In genomic region chr22:26672590-26673468, GRCh38 we compare ENCODE assay signal across 8 cellular contexts. TPM values are rescaled to one million over a fixed set of nuclear protein-coding genes. Genes with fewer than 3 reads are reported as not detected.
DNase-seq lines count a peak whose midpoint lies in the region; ATAC-seq, FAIRE-seq and TF ChIP-seq lines count a peak whose summit lies in the region.

No MANE protein-coding gene starts in this region.

- H3K4me1 ChIP-seq in right atrium auricular region: peaks cover 0 to 26% of the 10 kb centered on the region in 2 donors
- peaks cover 17% of the 10 kb centered on the region for H3K4me1 ChIP-seq in psoas muscle

- H3K4me3 Mint-ChIP-seq in T-helper 1 cell treated with Interleukin-12 subunit alpha and Interleukin-12 subunit beta and Interleukin-4 antibody, amounts not matched to agents 30 μg/mL and 1 μg/mL, for 36 hours: peak overlapping the region; percentile 97

- TF ChIP-seq POLR2A in GM12891 (IDR thresholded peaks at IDR 0.05; ENCODE audit: low read depth, low read length): peak; percentile 77

- peak; percentile 68 for ATAC-seq in HG02763 (IDR thresholded peaks at IDR 0.05; ENCODE audit: unreplicated experiment)
- ATAC-seq in psoas muscle: peak; percentile 94 to 96 (median 95)

- 0 to 1% (median 1%) methylated on average over 36 of the region's 36 CpGs for WGBS in psoas muscle, 3 donors

- peak overlapping the region; percentile 97 to 98 for H3K27ac ChIP-seq in right atrium auricular region
- H3K27ac ChIP-seq in psoas muscle: peak overlapping the region; percentile 99

- H3K9me3 ChIP-seq in right atrium auricular region (no peaks in the 10 kb centered on the region), psoas muscle (no peaks in the 10 kb centered on the region)

- peaks cover 76% of the 10 kb centered on the region for H3K4me1 Mint-ChIP-seq in T-helper 1 cell treated with Interleukin-12 subunit alpha and Interleukin-12 subunit beta and Interleukin-4 antibody, amounts not matched to agents 30 μg/mL and 1 μg/mL, for 36 hours (ENCODE audit: low read depth)

- peak overlapping the region; percentile 86 to 95 for H3K4me3 ChIP-seq in right atrium auricular region
- peak overlapping the region; percentile 95 for H3K4me3 ChIP-seq in psoas muscle

- TF ChIP-seq CTCF in right atrium auricular region (IDR thresholded peaks at IDR 0.05): peak; percentile 34 to 74
- TF ChIP-seq CTCF in psoas muscle (IDR thresholded peaks at IDR 0.05): peak; percentile 47

- DNase-seq in GM12891 (ENCODE audit: insufficient read length, low spot score): peak; percentile 66
- peak; percentile 95 for DNase-seq in NCI-H146 (lab: John Stamatoyannopoulos, UW)
- peak; percentile 56 to 96 (median 86) for DNase-seq in amygdala (lab: John Stamatoyannopoulos, UW)
- DNase-seq in right atrium auricular region (ENCODE audit: low spot score): peak; percentile 96
- peak; percentile 92 to 95 for DNase-seq in psoas muscle
- DNase-seq in urothelium cell line (ENCODE audit: low spot score): peak; percentile 99

- H3K36me3 Mint-ChIP-seq in T-helper 1 cell treated with Interleukin-12 subunit alpha and Interleukin-12 subunit beta and Interleukin-4 antibody, amounts not matched to agents 30 μg/mL and 1 μg/mL, for 36 hours (ENCODE audit: low read depth): peaks cover 54% of the 10 kb centered on the region

- H3K9me3 Mint-ChIP-seq in T-helper 1 cell treated with Interleukin-12 subunit alpha and Interleukin-12 subunit beta and Interleukin-4 antibody, amounts not matched to agents 30 μg/mL and 1 μg/mL, for 36 hours: no peaks in the 10 kb centered on the region

- FAIRE-seq in GM12891 (lab: Jason Lieb, UNC) (peak; percentile 99), urothelium cell line (lab: Jason Lieb, UNC) (peak; percentile 100)

- H3K36me3 ChIP-seq in right atrium auricular region: no peaks in the 10 kb centered on the region
- H3K36me3 ChIP-seq in psoas muscle (ENCODE audit: insufficient read depth in 1 of 2, low read depth in 1 of 2): no peaks in the 10 kb centered on the region

- H3K27ac Mint-ChIP-seq in T-helper 1 cell treated with Interleukin-12 subunit alpha and Interleukin-12 subunit beta and Interleukin-4 antibody, amounts not matched to agents 30 μg/mL and 1 μg/mL, for 36 hours: peak overlapping the region; percentile 100

- H3K27me3 ChIP-seq in right atrium auricular region (no peaks in the 10 kb centered on the region), psoas muscle (ENCODE audit: insufficient read depth in 3 of 3, low read length in 2 of 3) (peaks cover 0 to 2% (median 0%) of the 10 kb centered on the region in 3 donors)

- H3K27me3 Mint-ChIP-seq in T-helper 1 cell treated with Interleukin-12 subunit alpha and Interleukin-12 subunit beta and Interleukin-4 antibody, amounts not matched to agents 30 μg/mL and 1 μg/mL, for 36 hours (ENCODE audit: low read depth): no peaks in the 10 kb centered on the region

- intact Hi-C loops in psoas muscle (cut with DNase I): loop anchor here in 1 of 2 donors (10.0 kb wide), 1 partner anchor 1132 kb away; the partner anchor contains the start of gene MN1

TF ChIP-seq in GM12891, 5 proteins besides CTCF, POLR2A, EP300 and RAD21:
- TF ChIP-seq POLR2AphosphoS5 (IDR thresholded peaks at IDR 0.05; ENCODE audit: low read depth, low read length): peak; percentile 65
- no peak; the same call in 1 of the 2 replicates for TF ChIP-seq POU2F2 (IDR thresholded peaks at IDR 0.05; ENCODE audit: low read depth, low read length)
- TF ChIP-seq TAF1 (IDR thresholded peaks at IDR 0.05; ENCODE audit: low read depth, low read length): peak; percentile 74

RNA-seq across cellular contexts. Expression of gene MIAT, which starts 15.4 kb away (rescaled TPM):
- polyA plus RNA-seq in GM12891 (2012; ENCODE audit: low read depth, missing spikeins): 1.2 TPM
- 1 to 10 TPM in 1 of 2 donors, under 1 TPM in 1; 0.19 to 2.0 TPM for total RNA-seq in right atrium auricular region
- total RNA-seq in psoas muscle: under 1 TPM; 0.30 to 0.59 (median 0.36) TPM
- polyA plus RNA-seq in psoas muscle: under 1 TPM; 0.04 to 0.13 (median 0.09) TPM

RNA-seq across cellular contexts. Expression of gene CRYBA4, which starts 51.1 kb away (rescaled TPM):
- 0.28 TPM for polyA plus RNA-seq in GM12891 (2012; ENCODE audit: low read depth, missing spikeins)
- total RNA-seq in right atrium auricular region (not detected), psoas muscle (not detected)
- polyA plus RNA-seq in psoas muscle: not detected

RNA-seq across cellular contexts. Expression of gene CRYBB1, which starts 55.0 kb away (rescaled TPM):
- not detected for polyA plus RNA-seq in GM12891 (2012; ENCODE audit: low read depth, missing spikeins)
- total RNA-seq in right atrium auricular region (1 to 10 TPM in 1 of 2 donors, under 1 TPM in 1; 0.79 to 1.7 TPM), psoas muscle (under 1 TPM in 3 of 4 donors, not detected in 1; 0.22 to 0.25 (median 0.25) TPM)
- under 1 TPM in 2 of 3 donors, not detected in 1; 0.14 to 0.21 TPM for polyA plus RNA-seq in psoas muscle

Comparison
In these comparisons a context has a peak if more than half of its experiments do, and no peak if none do; other contexts are left out.
1. Peak in every context shown above with its lines: DNase-seq, ATAC-seq, H3K4me3 ChIP-seq and H3K27ac ChIP-seq.